24 cellular contexts compared by ENCODE assay signal in genomic region chr5:116144103-116144502, GRCh38. TPM values are rescaled to one million over a fixed set of nuclear protein-coding genes. Genes with fewer than 3 reads are reported as not detected.
DNase-seq lines count a peak whose midpoint lies in the region; ATAC-seq and TF ChIP-seq lines count a peak whose summit lies in the region.
"Had no signal": no experiment of that assay in that cellular context is flagged by ENCODE, and none has a peak within 500 bp of the region (broad histone marks: within the 10 kb centered on the region; RNA-seq: fewer than 3 reads in every experiment).

No MANE protein-coding gene starts in this region.

- no peak overlapping the region for H3K4me2 ChIP-seq in mesenchymal stem cell (ENCODE audit: low read length, poor library complexity, severe bottlenecking)
- H3K4me2 ChIP-seq: smooth muscle cell had no signal

- no peak overlapping the region for H2BK120ac ChIP-seq in mesenchymal stem cell (ENCODE audit: low read depth, low read length)

- TF ChIP-seq CTCF in Panc1 (IDR thresholded peaks at IDR 0.05) (no peak), epithelial cell of esophagus (IDR thresholded peaks at IDR 0.05; ENCODE audit: insufficient read depth, low read depth, low read length, missing control alignments) (no peak), breast epithelium (IDR thresholded peaks at IDR 0.05) (no peak)

- H3K9me3 ChIP-seq in Panc1 (ENCODE audit: control insufficient read depth, insufficient read depth, low read depth, low read length) (no peaks in the 10 kb centered on the region), mesenchymal stem cell (ENCODE audit: control insufficient read depth, low read length) (no peaks in the 10 kb centered on the region), breast epithelium (no peaks in the 10 kb centered on the region)
- H3K9me3 ChIP-seq: lower lobe of right lung, tibial artery had no signal

- no peak overlapping the region for H3K18ac ChIP-seq in mesenchymal stem cell (ENCODE audit: low read depth in 1 of 2, low read length in 2 of 2)

- H3K27ac ChIP-seq in Panc1 (ENCODE audit: low read length): no peak overlapping the region
- no peak overlapping the region for H3K27ac ChIP-seq in mesenchymal stem cell (ENCODE audit: low read length, poor library complexity, severe bottlenecking)
- H3K27ac ChIP-seq in breast epithelium: no peak overlapping the region
- H3K27ac ChIP-seq: lower lobe of right lung, tibial artery had no signal

- H3K14ac ChIP-seq in mesenchymal stem cell (ENCODE audit: low read length in 2 of 2): no peak overlapping the region

- TSS peak; percentile 27 for BruUV-seq in Panc1 (replicated peaks; lab: Mats Ljungman, UMichigan)

- H3K4me3 ChIP-seq in Panc1 (ENCODE audit: low read depth in 2 of 2, low read length in 2 of 2) (no peak overlapping the region), epithelial cell of esophagus (ENCODE audit: low read length) (no peak overlapping the region), mesenchymal stem cell (ENCODE audit: insufficient read depth in 1 of 2, low read depth in 1 of 2, low read length in 2 of 2) (no peak overlapping the region), breast epithelium (no peak overlapping the region)
- H3K4me3 ChIP-seq: lower lobe of right lung, smooth muscle cell, tibial artery had no signal

- no peak for TF ChIP-seq POLR2A in breast epithelium (IDR thresholded peaks at IDR 0.05)

- H2BK15ac ChIP-seq in mesenchymal stem cell (ENCODE audit: low read depth, poor library complexity, severe bottlenecking): no peak overlapping the region

- POLR2A ChIA-PET in Panc1 (lab: Charles Lee): no interaction called here

- H3K9ac ChIP-seq in mesenchymal stem cell (ENCODE audit: low read length): no peak overlapping the region

- no peaks in the 10 kb centered on the region for H3K27me3 Mint-ChIP-seq in activated T-cell treated with anti-CD3 and anti-CD28 coated beads, Interleukin-2, amount 50 U/mL, for 4 hours (ENCODE audit: low read depth)

- H3K36me3 ChIP-seq in Panc1 (ENCODE audit: control insufficient read depth, insufficient read depth, low read length) (no peaks in the 10 kb centered on the region), mesenchymal stem cell (ENCODE audit: control insufficient read depth in 1 of 2, insufficient read depth in 2 of 2, low read depth in 1 of 2, low read length in 2 of 2) (no peaks in the 10 kb centered on the region), breast epithelium (no peaks in the 10 kb centered on the region)
- H3K36me3 ChIP-seq: lower lobe of right lung, tibial artery had no signal

- H3K79me1 ChIP-seq in mesenchymal stem cell (replicated peaks; ENCODE audit: low read length, poor library complexity, severe bottlenecking): peaks cover 6% of the 10 kb centered on the region

- intact Hi-C loops in Panc1 (cut with micrococcal nuclease; ENCODE audit: unreplicated experiment) (no loop called here), breast epithelium (cut with DNase I; ENCODE audit: low total_unique reads) (no loop called here)

- H2AK5ac ChIP-seq in mesenchymal stem cell (ENCODE audit: low read length, severe bottlenecking): no peak overlapping the region

- H3K4ac ChIP-seq in mesenchymal stem cell (ENCODE audit: low read depth in 1 of 2, low read length in 2 of 2): no peak overlapping the region

- no peak overlapping the region for H2BK5ac ChIP-seq in mesenchymal stem cell (ENCODE audit: low read depth, low read length, poor library complexity, severe bottlenecking)

- peaks cover 11% of the 10 kb centered on the region for H3K36me3 Mint-ChIP-seq in activated T-cell treated with anti-CD3 and anti-CD28 coated beads, Interleukin-2, amount 50 U/mL, for 4 hours (ENCODE audit: insufficient read depth)

- no peaks in the 10 kb centered on the region for H3K9me3 Mint-ChIP-seq in activated T-cell treated with anti-CD3 and anti-CD28 coated beads, Interleukin-2, amount 50 U/mL, for 4 hours
- H3K9me3 Mint-ChIP-seq: H9 had no signal

- H3K23ac ChIP-seq in mesenchymal stem cell (ENCODE audit: low read length in 2 of 2): no peak overlapping the region

- H4K8ac ChIP-seq in mesenchymal stem cell (ENCODE audit: low read length): no peak overlapping the region

- H3K4me3 Mint-ChIP-seq in activated T-cell treated with anti-CD3 and anti-CD28 coated beads, Interleukin-2, amount 50 U/mL, for 4 hours: no peak overlapping the region
- H3K4me3 Mint-ChIP-seq: H9 had no signal

- CTCF ChIA-PET in Panc1 (lab: Charles Lee): no interaction called here

- H2AFZ ChIP-seq in mesenchymal stem cell (ENCODE audit: low read depth, low read length): no peak overlapping the region

- H3K27me3 ChIP-seq in Panc1 (ENCODE audit: control insufficient read depth, insufficient read depth, low read length): no peaks in the 10 kb centered on the region
- no peaks in the 10 kb centered on the region for H3K27me3 ChIP-seq in mesenchymal stem cell (ENCODE audit: control insufficient read depth in 1 of 2, insufficient read depth in 1 of 2, low read length in 2 of 2)
- no peaks in the 10 kb centered on the region for H3K27me3 ChIP-seq in breast epithelium
- H3K27me3 ChIP-seq: tibial artery had no signal

- H3K4me1 ChIP-seq in Panc1 (ENCODE audit: control insufficient read depth, insufficient read depth, low read length) (no peaks in the 10 kb centered on the region), mesenchymal stem cell (ENCODE audit: control insufficient read depth, insufficient read depth, low read depth, low read length) (no peaks in the 10 kb centered on the region), breast epithelium (no peaks in the 10 kb centered on the region)
- H3K4me1 ChIP-seq: lower lobe of right lung, tibial artery had no signal

- ATAC-seq in Panc1 (no peak), HG03175 (IDR thresholded peaks at IDR 0.05; ENCODE audit: unreplicated experiment) (no peak)
- ATAC-seq in activated T-cell treated with anti-CD3 and anti-CD28 coated beads, Interleukin-2, amount 50 U/mL, for 4 hours: no peak
- ATAC-seq: lower lobe of right lung; stimulated activated naive CD8-positive, alpha-beta T cell treated with anti-CD3 and anti-CD28 coated beads, Interleukin-15, Interleukin-2, amounts not matched to agents 100 U/mL and 50 U/mL, for 24 hours had no signal

- H2BK12ac ChIP-seq in mesenchymal stem cell (ENCODE audit: low read length in 2 of 2): no peak overlapping the region

- in situ Hi-C loops in Panc1 (cut with HindIII; ENCODE audit: low pct_unique_long_range_greater_than_20kb, low sequenced_read_pairs): no loop called here

- peak; percentile 63 for DNase-seq in EL
- no peak for DNase-seq in Panc1 (ENCODE audit: low read depth, low spot score)
- DNase-seq in epithelial cell of esophagus (ENCODE audit: low read depth): peak; percentile 23
- DNase-seq in mesenchymal stem cell: peak; percentile 33
- DNase-seq in NCI-H1436 treated with DMSO at 0.1 percent for 48 hours (lab: John Stamatoyannopoulos, UW): no peak
- DNase-seq in breast epithelium (ENCODE audit: low spot score in 2 of 2): no peak
- no peak for DNase-seq in activated T-cell treated with anti-CD3 and anti-CD28 coated beads, Interleukin-2, amount 50 U/mL, for 4 hours
- DNase-seq: activated CD4-positive, alpha-beta T cell treated with anti-CD3 and anti-CD28 coated beads, Interleukin-2, amount 50 U/mL, for 1 hour; activated gamma-delta T cell treated with Interleukin-2 at 50 U/mL for 16 hours; amniotic stem cell; effector memory CD4-positive, alpha-beta T cell; foreskin melanocyte; H9; hypothalamus; lower lobe of right lung; NCI-H1417 treated with DMSO at 0.1 percent for 48 hours; NCI-H526 treated with DMSO at 0.1 percent for 48 hours; Right ventricle myocardium superior; stimulated activated CD4-positive, alpha-beta T cell treated with anti-CD3 and anti-CD28 coated beads, Interleukin-2, amount 100 ng/mL, for 48 hours; stimulated activated naive CD8-positive, alpha-beta T cell treated with anti-CD3 and anti-CD28 coated beads, Interleukin-15, Interleukin-2, amounts not matched to agents 100 U/mL and 50 U/mL, for 24 hours; T-helper 1 cell; tibial artery had no signal

- no peaks in the 10 kb centered on the region for H3K4me1 Mint-ChIP-seq in activated T-cell treated with anti-CD3 and anti-CD28 coated beads, Interleukin-2, amount 50 U/mL, for 4 hours (ENCODE audit: low read depth)
- H3K4me1 Mint-ChIP-seq: H9 had no signal

- H4K91ac ChIP-seq in mesenchymal stem cell (ENCODE audit: low read length): no peak overlapping the region

RNA-seq across cellular contexts. Expression of gene COMMD10, which starts 59.3 kb away (rescaled TPM):
- total RNA-seq in Panc1 (2021; ENCODE audit: unreplicated experiment) (37.9 TPM), breast epithelium (10 to 100 TPM; 37.6 to 57.8 (median 54.1) TPM)
- 20.4 TPM for polyA plus RNA-seq in Panc1 (2012; ENCODE audit: insufficient read length)
- 21.9 TPM for polyA plus RNA-seq in mesenchymal stem cell (2013, experiment 1 of 2)
- polyA plus RNA-seq in mesenchymal stem cell (2013, experiment 2 of 2): 22.7 TPM
- total RNA-seq in activated T-cell treated with anti-CD3 and anti-CD28 coated beads, Interleukin-2, amount 50 U/mL, for 4 hours: 10 to 100 TPM; 19.1 to 22.9 (median 19.6) TPM

Comparison
In these comparisons a context has a peak if more than half of its experiments do, and no peak if none do; other contexts are left out.
1. DNase-seq: peak in EL (single experiment), epithelial cell of esophagus (single experiment) and mesenchymal stem cell (single experiment); none in Panc1 (single experiment), NCI-H1436 treated with DMSO at 0.1 percent for 48 hours (single experiment), breast epithelium (0 of 2) and activated T-cell treated with anti-CD3 and anti-CD28 coated beads, Interleukin-2, amount 50 U/mL, for 4 hours (single experiment).